In genomic region chr2:37326285-37326684, GRCh38 we compare ENCODE assay signal across 8 cellular contexts. TPM values are rescaled to one million over a fixed set of nuclear protein-coding genes. Genes with fewer than 3 reads are reported as not detected.
DNase-seq lines count a peak whose midpoint lies in the region; ATAC-seq, FAIRE-seq and TF ChIP-seq lines count a peak whose summit lies in the region.

No MANE protein-coding gene starts in this region.

- H3K4me1 Mint-ChIP-seq in activated T-helper 2 cell treated with anti-CD3 and anti-CD28 coated beads, Interferon-gamma antibody, Interleukin-2, Interleukin-4, amounts not matched to agents 10 μg/mL and 5 μg/mL and 100 μg/mL, durations not matched to agents 14 hours and 24 hours and 36 hours (ENCODE audit: low read depth): peaks cover 30% of the 10 kb centered on the region

- WGBS in small intestine, 3 donors: 7 to 12% (median 7%) methylated on average over 2 of the region's 2 CpGs

- H3K4me3 ChIP-seq in HEK293 (ENCODE audit: low read depth, low read length) (no peak overlapping the region), right atrium auricular region (peak overlapping the region in 1 of 2 donors; percentile 12), small intestine (ENCODE audit: low read depth in 1 of 2, low read length in 2 of 2) (no peak overlapping the region)

- POLR2A ChIA-PET in HEK293 (lab: Yijun Ruan, JAX): interaction anchor here (0.7 kb wide), 1 partner anchor 95 kb away, joined by 3 read pairs; the partner anchor contains the start of genes CEBPZ and NDUFAF7

- no peak for FAIRE-seq in small intestine (lab: Jason Lieb, UNC)

- intact Hi-C loops in activated T-helper 2 cell treated with anti-CD3 and anti-CD28 coated beads, Interferon-gamma antibody, Interleukin-2, Interleukin-4, amounts not matched to agents 10 μg/mL and 5 μg/mL and 100 μg/mL, durations not matched to agents 14 hours and 24 hours and 36 hours (cut with micrococcal nuclease): loop anchor here (10.0 kb wide), 1 partner anchor 1081 kb away; no protein-coding TSS in a partner anchor

- no peaks in the 10 kb centered on the region for H3K9me3 ChIP-seq in HEK293 (ENCODE audit: control insufficient read depth, insufficient read depth, low read depth, low read length)
- no peaks in the 10 kb centered on the region for H3K9me3 ChIP-seq in right atrium auricular region
- no peaks in the 10 kb centered on the region for H3K9me3 ChIP-seq in small intestine (ENCODE audit: control insufficient read depth, low read depth)

- no peak for TF ChIP-seq CTCF in HEK293 (tag by site-specific recombination; IDR thresholded peaks at IDR 0.05)
- no peak for TF ChIP-seq CTCF in right atrium auricular region (IDR thresholded peaks at IDR 0.05)
- TF ChIP-seq CTCF in GM20000 (IDR thresholded peaks at IDR 0.05; ENCODE audit: extremely low read depth, missing control alignments): no peak

- CTCF ChIA-PET in HEK293 (lab: Yijun Ruan, JAX): interaction anchor here (0.7 to 1.3 kb wide), 2 partner anchors 10 to 35 kb away, joined by 3 to 4 read pairs; no protein-coding TSS in a partner anchor

- H3K36me3 ChIP-seq in HEK293 (ENCODE audit: control insufficient read depth in 2 of 2, insufficient read depth in 1 of 2, low read length in 2 of 2): no peaks in the 10 kb centered on the region
- H3K36me3 ChIP-seq in right atrium auricular region: no peaks in the 10 kb centered on the region
- H3K36me3 ChIP-seq in small intestine (ENCODE audit: control insufficient read depth in 2 of 2, insufficient read depth in 2 of 2, low read length in 2 of 2): no peaks in the 10 kb centered on the region

- H3K27ac Mint-ChIP-seq in activated T-helper 2 cell treated with anti-CD3 and anti-CD28 coated beads, Interferon-gamma antibody, Interleukin-2, Interleukin-4, amounts not matched to agents 10 μg/mL and 5 μg/mL and 100 μg/mL, durations not matched to agents 14 hours and 24 hours and 36 hours: no peak overlapping the region

- no peak for DNase-seq in activated T-helper 2 cell treated with anti-CD3 and anti-CD28 coated beads, Interferon-gamma antibody, Interleukin-2, Interleukin-4, amounts not matched to agents 10 μg/mL and 5 μg/mL and 100 μg/mL, durations not matched to agents 14 hours and 24 hours and 36 hours (ENCODE audit: low spot score)
- DNase-seq in right atrium auricular region (ENCODE audit: low spot score) (peak; percentile 72), small intestine (peak; percentile 67), HuH-7.5 (ENCODE audit: low spot score) (no peak), GM20000 (ENCODE audit: low spot score) (no peak), AML-193 (lab: John Stamatoyannopoulos, UW) (no peak)

- H3K27ac ChIP-seq in HEK293 (ENCODE audit: extremely low read depth, low read depth, low read length) (no peak overlapping the region), right atrium auricular region (peak overlapping the region; percentile 91), small intestine (ENCODE audit: low read depth in 1 of 2, low read length in 1 of 2) (no peak overlapping the region)

- no peaks in the 10 kb centered on the region for H3K9me3 Mint-ChIP-seq in activated T-helper 2 cell treated with anti-CD3 and anti-CD28 coated beads, Interferon-gamma antibody, Interleukin-2, Interleukin-4, amounts not matched to agents 10 μg/mL and 5 μg/mL and 100 μg/mL, durations not matched to agents 14 hours and 24 hours and 36 hours

- no peaks in the 10 kb centered on the region for H3K27me3 ChIP-seq in right atrium auricular region
- no peaks in the 10 kb centered on the region for H3K27me3 ChIP-seq in small intestine (ENCODE audit: control insufficient read depth in 2 of 2, insufficient read depth in 2 of 2, low read length in 2 of 2)

- H3K4me1 ChIP-seq in HEK293 (ENCODE audit: control insufficient read depth, insufficient read depth, low read length): peaks cover 9% of the 10 kb centered on the region
- peaks cover 0 to 23% of the 10 kb centered on the region in 2 donors for H3K4me1 ChIP-seq in right atrium auricular region
- H3K4me1 ChIP-seq in small intestine (ENCODE audit: control insufficient read depth in 2 of 2, insufficient read depth in 1 of 2, low read depth in 1 of 2, low read length in 1 of 2): peaks cover 3 to 5% of the 10 kb centered on the region in 2 donors

- ATAC-seq in GM18505 (IDR thresholded peaks at IDR 0.05; ENCODE audit: unreplicated experiment): no peak

- peaks cover 14% of the 10 kb centered on the region for H3K36me3 Mint-ChIP-seq in activated T-helper 2 cell treated with anti-CD3 and anti-CD28 coated beads, Interferon-gamma antibody, Interleukin-2, Interleukin-4, amounts not matched to agents 10 μg/mL and 5 μg/mL and 100 μg/mL, durations not matched to agents 14 hours and 24 hours and 36 hours (ENCODE audit: low read depth)

- no peak for TF ChIP-seq POLR2A in GM18505 (IDR thresholded peaks at IDR 0.05; ENCODE audit: borderline replicate concordance, extremely low read depth, insufficient read depth, insufficient read length)

- peaks cover 55% of the 10 kb centered on the region for H3K27me3 Mint-ChIP-seq in activated T-helper 2 cell treated with anti-CD3 and anti-CD28 coated beads, Interferon-gamma antibody, Interleukin-2, Interleukin-4, amounts not matched to agents 10 μg/mL and 5 μg/mL and 100 μg/mL, durations not matched to agents 14 hours and 24 hours and 36 hours (ENCODE audit: low read depth)

- peak overlapping the region; percentile 47 for H3K4me3 Mint-ChIP-seq in activated T-helper 2 cell treated with anti-CD3 and anti-CD28 coated beads, Interferon-gamma antibody, Interleukin-2, Interleukin-4, amounts not matched to agents 10 μg/mL and 5 μg/mL and 100 μg/mL, durations not matched to agents 14 hours and 24 hours and 36 hours (ENCODE audit: low read depth)

TF ChIP-seq in HEK293, 187 proteins besides CTCF, POLR2A, EP300 and RAD21 (continues in another document):
- TF ChIP-seq SP2 (tag by site-specific recombination; IDR thresholded peaks at IDR 0.05) (peak; percentile 51), PRDM6 (tag by site-specific recombination; IDR thresholded peaks at IDR 0.05) (peak; percentile 81), IKZF3 (tag by site-specific recombination; IDR thresholded peaks at IDR 0.05) (0 out of 2 replicates have a peak, but pooled peaks have one; percentile 31), PRDM1 (tag by site-specific recombination; IDR thresholded peaks at IDR 0.05) (peak; percentile 78), ZBTB20 (tag by site-specific recombination; IDR thresholded peaks at IDR 0.05) (no peak), SP3 (tag by site-specific recombination; IDR thresholded peaks at IDR 0.05) (peak; percentile 22; the same call in 1 of the 2 replicates), ZNF138 (tag by site-specific recombination; IDR thresholded peaks at IDR 0.05; ENCODE audit: borderline replicate concordance) (no peak), ZFP3 (tag by site-specific recombination; IDR thresholded peaks at IDR 0.05; ENCODE audit: low read depth) (no peak), ZNF768 (tag by site-specific recombination; IDR thresholded peaks at IDR 0.05) (no peak), ZNF335 (tag by site-specific recombination; conservative IDR thresholded peaks at IDR 0.05) (no peak), ZNF610 (tag by site-specific recombination; IDR thresholded peaks at IDR 0.05; ENCODE audit: borderline replicate concordance) (no peak), ZNF677 (tag by site-specific recombination; IDR thresholded peaks at IDR 0.05) (no peak), KLF17 (tag by site-specific recombination; IDR thresholded peaks at IDR 0.05) (no peak), ZFHX2 (tag by site-specific recombination; conservative IDR thresholded peaks at IDR 0.05) (no peak)
- TF ChIP-seq, protein P1, sequence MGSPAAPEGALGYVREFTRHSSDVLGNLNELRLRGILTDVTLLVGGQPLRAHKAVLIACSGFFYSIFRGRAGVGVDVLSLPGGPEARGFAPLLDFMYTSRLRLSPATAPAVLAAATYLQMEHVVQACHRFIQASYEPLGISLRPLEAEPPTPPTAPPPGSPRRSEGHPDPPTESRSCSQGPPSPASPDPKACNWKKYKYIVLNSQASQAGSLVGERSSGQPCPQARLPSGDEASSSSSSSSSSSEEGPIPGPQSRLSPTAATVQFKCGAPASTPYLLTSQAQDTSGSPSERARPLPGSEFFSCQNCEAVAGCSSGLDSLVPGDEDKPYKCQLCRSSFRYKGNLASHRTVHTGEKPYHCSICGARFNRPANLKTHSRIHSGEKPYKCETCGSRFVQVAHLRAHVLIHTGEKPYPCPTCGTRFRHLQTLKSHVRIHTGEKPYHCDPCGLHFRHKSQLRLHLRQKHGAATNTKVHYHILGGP (tag by site-specific recombination; IDR thresholded peaks at IDR 0.05): no peak

RNA-seq across cellular contexts. Expression of gene PRKD3, which starts 1.7 kb away (rescaled TPM):
- total RNA-seq in activated T-helper 2 cell treated with anti-CD3 and anti-CD28 coated beads, Interferon-gamma antibody, Interleukin-2, Interleukin-4, amounts not matched to agents 10 μg/mL and 5 μg/mL and 100 μg/mL, durations not matched to agents 14 hours and 24 hours and 36 hours: 11.9 and 14.0 TPM in 2 replicates
- total RNA-seq in right atrium auricular region: 10 to 100 TPM; 13.0 to 20.6 TPM
- 1 to 10 TPM; 4.3 to 7.9 (median 5.1) TPM for polyA plus RNA-seq in small intestine

RNA-seq across cellular contexts. Expression of gene QPCT, which starts 18.1 kb away (rescaled TPM):
- total RNA-seq in activated T-helper 2 cell treated with anti-CD3 and anti-CD28 coated beads, Interferon-gamma antibody, Interleukin-2, Interleukin-4, amounts not matched to agents 10 μg/mL and 5 μg/mL and 100 μg/mL, durations not matched to agents 14 hours and 24 hours and 36 hours: 0.48 and 0.71 TPM in 2 replicates
- total RNA-seq in right atrium auricular region: 10 to 100 TPM in 1 of 2 donors, 1 to 10 TPM in 1; 1.1 to 10.1 TPM
- 1 to 10 TPM in 2 of 3 donors, under 1 TPM in 1; 0.67 to 2.7 (median 1.9) TPM for polyA plus RNA-seq in small intestine

Comparison
In these comparisons a context has a peak if more than half of its experiments do, and no peak if none do; other contexts are left out.
1. H3K27ac ChIP-seq: peak in right atrium auricular region (2 of 2); none in HEK293 (single experiment) and small intestine (0 of 2).
2. DNase-seq: peak in right atrium auricular region (single experiment) and small intestine (single experiment); none in activated T-helper 2 cell treated with anti-CD3 and anti-CD28 coated beads, Interferon-gamma antibody, Interleukin-2, Interleukin-4, amounts not matched to agents 10 μg/mL and 5 μg/mL and 100 μg/mL, durations not matched to agents 14 hours and 24 hours and 36 hours (single experiment), HuH-7.5 (single experiment), GM20000 (single experiment) and AML-193 (0 of 2).